8 cellular contexts compared by ENCODE assay signal in the genomic region with DNA sequence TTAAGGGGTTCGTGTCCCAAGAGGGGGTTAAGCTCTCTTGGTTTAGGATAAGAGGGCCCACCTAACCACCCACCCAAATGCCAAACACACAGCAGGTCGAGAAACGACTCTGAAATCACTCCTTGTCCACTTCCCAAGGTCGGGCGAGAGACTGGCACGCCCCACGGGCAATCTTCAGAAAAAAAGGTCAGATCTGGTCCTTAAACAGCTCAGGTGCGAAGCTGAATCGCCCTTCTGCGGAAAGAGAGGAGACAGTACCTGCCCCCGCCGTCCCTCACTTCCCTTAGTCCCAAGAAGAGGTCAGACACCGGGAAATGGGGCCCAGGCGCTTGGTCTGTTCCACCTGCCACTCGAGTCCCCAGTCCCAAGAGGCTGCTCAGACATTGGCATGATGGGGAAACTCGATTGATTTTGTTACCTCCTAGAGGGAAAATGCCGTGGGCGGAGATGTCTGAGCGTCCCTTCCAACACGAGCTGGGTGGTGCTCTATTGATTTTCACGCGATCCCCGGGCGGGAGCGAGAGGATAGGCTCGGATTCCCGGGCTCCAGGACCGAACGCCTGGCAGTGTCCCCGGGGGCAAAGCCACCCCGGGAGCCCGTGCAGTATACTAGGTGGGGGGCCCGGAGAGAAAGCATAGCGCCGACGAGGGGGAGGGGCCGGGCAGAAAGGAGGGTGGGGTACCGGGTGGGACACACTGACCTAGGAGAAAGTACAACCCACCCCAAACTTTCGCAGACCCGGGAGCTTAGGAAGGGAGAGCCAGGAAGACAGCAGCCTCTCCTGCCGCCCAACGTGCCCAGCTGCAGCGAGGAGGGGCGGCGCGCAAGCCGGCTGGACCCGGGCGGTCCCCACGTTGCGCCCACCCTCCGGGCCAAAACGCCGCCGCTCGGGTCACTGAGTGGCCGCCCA. TPM values are rescaled to one million over a fixed set of nuclear protein-coding genes. Genes with fewer than 3 reads are reported as not detected.
A peak's percentile ranks its signal among the peaks of the same experiment; 100 is the strongest.
DNase-seq lines count a peak whose midpoint lies in the region; ATAC-seq and FAIRE-seq lines count a peak whose summit lies in the region.

No MANE protein-coding gene starts in this region.

- no peak for FAIRE-seq in urothelium cell line (lab: Jason Lieb, UNC)

- H3K9me3 ChIP-seq in NT2/D1 (ENCODE audit: insufficient read depth, low read length): no peaks in the 10 kb centered on the region

- no peaks in the 10 kb centered on the region for H3K36me3 ChIP-seq in NT2/D1 (ENCODE audit: insufficient read depth, insufficient read length, low read length)

- peak overlapping the region; percentile 34 for H3K27ac Mint-ChIP-seq in dendritic cell treated with granulocyte-macrophage colony-stimulating factor and Interleukin-4, amounts not matched to agents 40 ng/mL and 50 ng/mL, for 4 days

- intact Hi-C loops in dendritic cell treated with granulocyte-macrophage colony-stimulating factor and Interleukin-4, amounts not matched to agents 40 ng/mL and 50 ng/mL, for 4 days (cut with micrococcal nuclease): loop anchor here (2.0 kb wide), 1 partner anchor 659 kb away; no protein-coding TSS in a partner anchor

- no peak for ATAC-seq in GM21723 (IDR thresholded peaks at IDR 0.05; ENCODE audit: unreplicated experiment)

- no peaks in the 10 kb centered on the region for H3K9me3 Mint-ChIP-seq in dendritic cell treated with granulocyte-macrophage colony-stimulating factor and Interleukin-4, amounts not matched to agents 40 ng/mL and 50 ng/mL, for 4 days

- DNase-seq in stimulated activated CD4-positive, alpha-beta T cell treated with anti-CD3 and anti-CD28 coated beads, Interleukin-15, amount 100 ng/mL, for 24 hours: peak; percentile 7
- DNase-seq in stimulated activated CD4-positive, alpha-beta T cell treated with anti-CD3 and anti-CD28 coated beads, Interleukin-4, amount 100 ng/mL, for 24 hours: no peak
- no peak for DNase-seq in NT2/D1 (ENCODE audit: low read depth, low spot score)
- peak; percentile 16 to 20 for DNase-seq in lung microvascular endothelial cell (ENCODE audit: low read depth in 2 of 2)
- peak; percentile 29 for DNase-seq in urothelium cell line (ENCODE audit: low spot score)
- no peak for DNase-seq in stimulated activated CD4-positive, alpha-beta T cell treated with anti-CD3 and anti-CD28 coated beads, Interleukin-4, amount 100 ng/mL, for 1 hour

- peak overlapping the region; percentile 80 for H3K4me3 Mint-ChIP-seq in dendritic cell treated with granulocyte-macrophage colony-stimulating factor and Interleukin-4, amounts not matched to agents 40 ng/mL and 50 ng/mL, for 4 days

- peaks cover 87% of the 10 kb centered on the region for H3K27me3 ChIP-seq in NT2/D1 (ENCODE audit: insufficient read depth, insufficient read length)

- no peaks in the 10 kb centered on the region for H3K4me1 ChIP-seq in NT2/D1 (ENCODE audit: insufficient read depth, insufficient read length)

- H3K4me1 Mint-ChIP-seq in dendritic cell treated with granulocyte-macrophage colony-stimulating factor and Interleukin-4, amounts not matched to agents 40 ng/mL and 50 ng/mL, for 4 days (ENCODE audit: low read depth): peaks cover 20% of the 10 kb centered on the region

- H3K27me3 Mint-ChIP-seq in dendritic cell treated with granulocyte-macrophage colony-stimulating factor and Interleukin-4, amounts not matched to agents 40 ng/mL and 50 ng/mL, for 4 days: peaks cover 69% of the 10 kb centered on the region

- H3K4me3 ChIP-seq in NT2/D1 (ENCODE audit: insufficient read length, low read depth): peak overlapping the region; percentile 55

- no peaks in the 10 kb centered on the region for H3K36me3 Mint-ChIP-seq in dendritic cell treated with granulocyte-macrophage colony-stimulating factor and Interleukin-4, amounts not matched to agents 40 ng/mL and 50 ng/mL, for 4 days (ENCODE audit: low read depth)

- peak overlapping the region; percentile 70 for H3K9ac ChIP-seq in NT2/D1 (ENCODE audit: insufficient read length, low read depth)

RNA-seq across cellular contexts. Expression of gene SAMD5, which starts 1.1 kb away (rescaled TPM):
- total RNA-seq in lung microvascular endothelial cell: 0.40 and 0.87 TPM in 2 replicates

Comparison
In these comparisons a context has a peak if more than half of its experiments do, and no peak if none do; other contexts are left out.
1. DNase-seq: peak in stimulated activated CD4-positive, alpha-beta T cell treated with anti-CD3 and anti-CD28 coated beads, Interleukin-15, amount 100 ng/mL, for 24 hours (single experiment), lung microvascular endothelial cell (2 of 2) and urothelium cell line (single experiment); none in stimulated activated CD4-positive, alpha-beta T cell treated with anti-CD3 and anti-CD28 coated beads, Interleukin-4, amount 100 ng/mL, for 24 hours (single experiment), NT2/D1 (single experiment) and stimulated activated CD4-positive, alpha-beta T cell treated with anti-CD3 and anti-CD28 coated beads, Interleukin-4, amount 100 ng/mL, for 1 hour (single experiment).